ENCODE assay signal across 25 cellular contexts in genomic region chr1:32971576-32971975, GRCh38. TPM values are rescaled to one million over a fixed set of nuclear protein-coding genes. Genes with fewer than 3 reads are reported as not detected.
DNase-seq lines count a peak whose midpoint lies in the region; ATAC-seq and TF ChIP-seq lines count a peak whose summit lies in the region.
"Had no signal": no experiment of that assay in that cellular context is flagged by ENCODE, and none has a peak within 500 bp of the region (broad histone marks: within the 10 kb centered on the region; RNA-seq: fewer than 3 reads in every experiment).

No MANE protein-coding gene starts in this region.

- peak; percentile 42 to 67 for ATAC-seq in activated naive CD4-positive, alpha-beta T cell treated with anti-CD3 and anti-CD28 coated beads, Interleukin-2, amount 50 U/mL, for 72 hours
- ATAC-seq in activated naive CD8-positive, alpha-beta T cell treated with anti-CD3 and anti-CD28 coated beads, Interleukin-2, amount 50 U/mL, for 24 hours: peak; percentile 27
- peak; percentile 62 for ATAC-seq in stimulated activated effector memory CD8-positive, alpha-beta T cell treated with anti-CD3 and anti-CD28 coated beads, Interleukin-12 subunit alpha, Interleukin-12 subunit beta, amount 100 ng/mL, for 72 hours
- ATAC-seq: A549 had no signal

- H3K27ac Mint-ChIP-seq in activated naive CD4-positive, alpha-beta T cell treated with anti-CD3 and anti-CD28 coated beads, Interleukin-2, amount 50 U/mL, for 72 hours: no peak overlapping the region
- H3K27ac Mint-ChIP-seq in activated naive CD8-positive, alpha-beta T cell treated with anti-CD3 and anti-CD28 coated beads, Interleukin-2, amount 50 U/mL, for 24 hours: no peak overlapping the region
- no peak overlapping the region for H3K27ac Mint-ChIP-seq in nephron
- no peak overlapping the region for H3K27ac Mint-ChIP-seq in stimulated activated effector memory CD8-positive, alpha-beta T cell treated with anti-CD3 and anti-CD28 coated beads, Interleukin-12 subunit alpha, Interleukin-12 subunit beta, amount 100 ng/mL, for 72 hours
- H3K27ac Mint-ChIP-seq in MCF 10A (ENCODE audit: low read depth, unreplicated experiment): no peak overlapping the region
- H3K27ac Mint-ChIP-seq: CD4-positive, alpha-beta T cell; H9 had no signal

- DNase-seq in activated naive CD4-positive, alpha-beta T cell treated with anti-CD3 and anti-CD28 coated beads, Interleukin-2, amount 50 U/mL, for 72 hours (ENCODE audit: low spot score in 2 of 2): no peak
- DNase-seq in activated naive CD4-positive, alpha-beta T cell (lab: John Stamatoyannopoulos, UW): no peak
- no peak for DNase-seq in activated naive CD8-positive, alpha-beta T cell treated with anti-CD3 and anti-CD28 coated beads, Interleukin-2, amount 50 U/mL, for 24 hours
- DNase-seq in stimulated activated effector memory CD8-positive, alpha-beta T cell treated with anti-CD3 and anti-CD28 coated beads, Interleukin-12 subunit alpha, Interleukin-12 subunit beta, amount 100 ng/mL, for 72 hours (ENCODE audit: low spot score in 2 of 2): no peak
- DNase-seq in H7: no peak
- no peak for DNase-seq in MCF 10A (ENCODE audit: unreplicated experiment)
- DNase-seq in NCI-H1436 (lab: John Stamatoyannopoulos, UW): no peak
- DNase-seq: CD4-positive, alpha-beta T cell; COR-L47; DMS 273 treated with DMSO at 0.1 percent for 48 hours; DMS79 treated with DMSO at 0.1 percent for 48 hours; H9; Kasumi-1; MG63; NCI-H1048; NCI-H1417 treated with DMSO at 0.1 percent for 48 hours; NCI-H1930; NCI-H226; NCI-H510A treated with DMSO at 0.1 percent for 48 hours; NCI-H748 treated with DMSO at 0.1 percent for 48 hours; PC-9; RPMI8226; SHP77 had no signal

- no peak overlapping the region for H3K4me3 Mint-ChIP-seq in activated naive CD8-positive, alpha-beta T cell treated with anti-CD3 and anti-CD28 coated beads, Interleukin-2, amount 50 U/mL, for 24 hours
- peak overlapping the region; percentile 21 to 85 (median 74) for H3K4me3 Mint-ChIP-seq in nephron
- no peak overlapping the region for H3K4me3 Mint-ChIP-seq in stimulated activated effector memory CD8-positive, alpha-beta T cell treated with anti-CD3 and anti-CD28 coated beads, Interleukin-12 subunit alpha, Interleukin-12 subunit beta, amount 100 ng/mL, for 72 hours
- H3K4me3 Mint-ChIP-seq in MCF 10A (ENCODE audit: unreplicated experiment): no peak overlapping the region
- H3K4me3 Mint-ChIP-seq: CD4-positive, alpha-beta T cell had no signal

- H3K36me3 ChIP-seq in H7 (replicated peaks; ENCODE audit: control insufficient read depth, insufficient read depth, low read length): no peaks in the 10 kb centered on the region
- H3K36me3 ChIP-seq: MG63 had no signal

- no peak overlapping the region for H3K4me3 ChIP-seq in H7 (ENCODE audit: insufficient read depth, low read depth, low read length)
- H3K4me3 ChIP-seq: A549, MG63 had no signal

- no TSS peak for BruUV-seq in MCF 10A (replicated peaks; lab: Mats Ljungman, UMichigan)

- peaks cover 6 to 10% of the 10 kb centered on the region in 2 donors for H3K36me3 Mint-ChIP-seq in activated naive CD4-positive, alpha-beta T cell treated with anti-CD3 and anti-CD28 coated beads, Interleukin-2, amount 50 U/mL, for 72 hours
- peaks cover 2% of the 10 kb centered on the region for H3K36me3 Mint-ChIP-seq in activated naive CD8-positive, alpha-beta T cell treated with anti-CD3 and anti-CD28 coated beads, Interleukin-2, amount 50 U/mL, for 24 hours (ENCODE audit: low read depth)
- H3K36me3 Mint-ChIP-seq in nephron (ENCODE audit: low read depth): no peaks in the 10 kb centered on the region
- no peaks in the 10 kb centered on the region for H3K36me3 Mint-ChIP-seq in stimulated activated effector memory CD8-positive, alpha-beta T cell treated with anti-CD3 and anti-CD28 coated beads, Interleukin-12 subunit alpha, Interleukin-12 subunit beta, amount 100 ng/mL, for 72 hours
- H3K36me3 Mint-ChIP-seq in MCF 10A (ENCODE audit: insufficient read depth, unreplicated experiment): no peaks in the 10 kb centered on the region

- peaks cover 26% of the 10 kb centered on the region for H3K27me3 Mint-ChIP-seq in activated naive CD8-positive, alpha-beta T cell treated with anti-CD3 and anti-CD28 coated beads, Interleukin-2, amount 50 U/mL, for 24 hours
- peaks cover 37% of the 10 kb centered on the region for H3K27me3 Mint-ChIP-seq in nephron (ENCODE audit: low read depth)
- no peaks in the 10 kb centered on the region for H3K27me3 Mint-ChIP-seq in MCF 10A (ENCODE audit: insufficient read depth, unreplicated experiment)

- no peak for TF ChIP-seq CTCF in nephron (IDR thresholded peaks at IDR 0.05; ENCODE audit: unreplicated experiment in 3 of 3)
- no peak for TF ChIP-seq CTCF in MCF 10A (IDR thresholded peaks at IDR 0.05; ENCODE audit: unreplicated experiment)

- H3K9me3 Mint-ChIP-seq in activated naive CD4-positive, alpha-beta T cell treated with anti-CD3 and anti-CD28 coated beads, Interleukin-2, amount 50 U/mL, for 72 hours: peaks cover 0 to 12% of the 10 kb centered on the region in 2 donors
- no peaks in the 10 kb centered on the region for H3K9me3 Mint-ChIP-seq in activated naive CD8-positive, alpha-beta T cell treated with anti-CD3 and anti-CD28 coated beads, Interleukin-2, amount 50 U/mL, for 24 hours
- peaks cover 6% of the 10 kb centered on the region for H3K9me3 Mint-ChIP-seq in nephron
- peaks cover 2% of the 10 kb centered on the region for H3K9me3 Mint-ChIP-seq in stimulated activated effector memory CD8-positive, alpha-beta T cell treated with anti-CD3 and anti-CD28 coated beads, Interleukin-12 subunit alpha, Interleukin-12 subunit beta, amount 100 ng/mL, for 72 hours
- H3K9me3 Mint-ChIP-seq in MCF 10A (ENCODE audit: unreplicated experiment): no peaks in the 10 kb centered on the region
- H3K9me3 Mint-ChIP-seq: CD4-positive, alpha-beta T cell had no signal

- peaks cover 33% of the 10 kb centered on the region for H3K27me3 ChIP-seq in H7 (ENCODE audit: control insufficient read depth, insufficient read depth, low read length)
- H3K27me3 ChIP-seq: MG63 had no signal

- H3K4me1 Mint-ChIP-seq in activated naive CD8-positive, alpha-beta T cell treated with anti-CD3 and anti-CD28 coated beads, Interleukin-2, amount 50 U/mL, for 24 hours: peaks cover 24% of the 10 kb centered on the region
- H3K4me1 Mint-ChIP-seq in nephron (peaks cover 6% of the 10 kb centered on the region), MCF 10A (ENCODE audit: insufficient read depth, unreplicated experiment) (peaks cover 13% of the 10 kb centered on the region)
- H3K4me1 Mint-ChIP-seq in stimulated activated effector memory CD8-positive, alpha-beta T cell treated with anti-CD3 and anti-CD28 coated beads, Interleukin-12 subunit alpha, Interleukin-12 subunit beta, amount 100 ng/mL, for 72 hours: peaks cover 44% of the 10 kb centered on the region

- intact Hi-C loops in MCF 10A (cut with micrococcal nuclease): no loop called here

- POLR2A ChIA-PET in MCF 10A (lab: Yijun Ruan, JAX): interaction anchor here (0.6 to 2.8 kb wide), 8 partner anchors 9 to 359 kb away, joined by 3 to 16 read pairs (median 4); no protein-coding TSS in a partner anchor

- CTCF ChIA-PET in MCF 10A (lab: Yijun Ruan, JAX): interaction anchor here (1.0 to 1.5 kb wide), 3 partner anchors 29 to 39 kb away, joined by 3 to 8 read pairs (median 5); no protein-coding TSS in a partner anchor

RNA-seq across cellular contexts. Expression of gene RNF19B, which starts 7.0 kb away (rescaled TPM):
- total RNA-seq in activated naive CD4-positive, alpha-beta T cell treated with anti-CD3 and anti-CD28 coated beads, Interleukin-2, amount 50 U/mL, for 72 hours: 10 to 100 TPM; 11.5 to 31.6 TPM
- total RNA-seq in H7 (2014; rRNA removed; shearing (Covaris generic)): 24.9 and 26.7 TPM in 2 replicates
- total RNA-seq in MCF 10A (2022): 38.0 and 41.3 TPM in 2 replicates

Comparison
In these comparisons a context has a peak if more than half of its experiments do, and no peak if none do; other contexts are left out.
1. H3K4me3 Mint-ChIP-seq: peak in nephron (3 of 3); none in activated naive CD8-positive, alpha-beta T cell treated with anti-CD3 and anti-CD28 coated beads, Interleukin-2, amount 50 U/mL, for 24 hours (single experiment), stimulated activated effector memory CD8-positive, alpha-beta T cell treated with anti-CD3 and anti-CD28 coated beads, Interleukin-12 subunit alpha, Interleukin-12 subunit beta, amount 100 ng/mL, for 72 hours (single experiment) and MCF 10A (single experiment).
2. Peak in every context shown above with its lines, with median percentiles within 50 percentile points of each other: ATAC-seq.